12 cellular contexts compared by ENCODE assay signal in the genomic region with DNA sequence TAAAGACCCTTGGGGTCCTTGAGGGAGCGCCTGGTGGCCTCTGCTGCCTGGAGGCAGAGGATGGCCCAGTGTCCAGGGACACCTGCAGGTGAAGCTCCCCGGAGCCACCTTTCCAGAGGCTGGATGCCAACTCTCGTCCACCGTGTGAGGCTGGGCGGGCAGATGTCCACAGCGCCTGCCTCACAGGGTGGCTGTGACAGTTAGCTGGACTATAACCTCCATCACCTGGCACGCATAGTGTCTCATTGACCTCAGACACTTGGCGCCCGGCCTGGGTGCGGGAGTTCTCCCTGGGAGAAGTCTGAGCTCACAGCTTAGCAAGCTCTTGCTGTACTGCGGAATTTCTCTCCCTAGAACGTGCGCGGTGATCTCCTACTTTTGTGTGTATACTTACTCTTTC. TPM values are rescaled to one million over a fixed set of nuclear protein-coding genes. Genes with fewer than 3 reads are reported as not detected.
DNase-seq lines count a peak whose midpoint lies in the region; ATAC-seq and TF ChIP-seq lines count a peak whose summit lies in the region.
"Had no signal": no experiment of that assay in that cellular context is flagged by ENCODE, and none has a peak within 500 bp of the region (broad histone marks: within the 10 kb centered on the region; RNA-seq: fewer than 3 reads in every experiment).

No MANE protein-coding gene starts in this region.

- H3K9ac ChIP-seq in mucosa of stomach (ENCODE audit: low read length): peak overlapping the region; percentile 18

- H3K4me3 ChIP-seq in mucosa of stomach (ENCODE audit: low read length) (no peak overlapping the region), uterus (no peak overlapping the region)
- H3K4me3 ChIP-seq: SK-N-MC, suprapubic skin had no signal

- no peak for TF ChIP-seq CTCF in RWPE1 (conservative IDR thresholded peaks at IDR 0.05; ENCODE audit: low read depth)
- no peak for TF ChIP-seq CTCF in uterus (IDR thresholded peaks at IDR 0.05)

- H3K4me1 ChIP-seq in mucosa of stomach (ENCODE audit: control insufficient read depth, insufficient read depth, low read length): peaks cover 13% of the 10 kb centered on the region
- peaks cover 0 to 8% of the 10 kb centered on the region in 2 donors for H3K4me1 ChIP-seq in uterus

- intact Hi-C loops in uterus (cut with DNase I; ENCODE audit: low total_unique reads): no loop called here

- CTCF ChIA-PET in RWPE1 (lab: Yijun Ruan, JAX): no interaction called here

- DNase-seq in RWPE1 (ENCODE audit: low spot score) (no peak), fibroblast of peridontal ligament (ENCODE audit: extremely low read depth) (peak; percentile 26), uterus (peak; percentile 55 to 63), NCI-H774 (lab: John Stamatoyannopoulos, UW) (no peak)
- DNase-seq: COR-L47, NCI-H1694 treated with DMSO at 0.1 percent for 48 hours, NCI-H82 had no signal

- no peaks in the 10 kb centered on the region for H3K36me3 ChIP-seq in mucosa of stomach (ENCODE audit: control insufficient read depth, insufficient read depth, low read length)
- H3K36me3 ChIP-seq in uterus: no peaks in the 10 kb centered on the region
- H3K36me3 ChIP-seq: suprapubic skin had no signal

- H3K9me3 ChIP-seq in mucosa of stomach (ENCODE audit: control insufficient read depth, low read length): no peaks in the 10 kb centered on the region
- no peaks in the 10 kb centered on the region for H3K9me3 ChIP-seq in uterus
- H3K9me3 ChIP-seq: suprapubic skin had no signal

- H3K27ac ChIP-seq in RWPE1 (0 out of 2 replicates have a peak overlapping the region, but pooled peaks have one; percentile 6), uterus (peak overlapping the region in 1 of 2 donors; percentile 9)
- H3K27ac ChIP-seq: SK-N-MC, suprapubic skin had no signal

- H3K27me3 ChIP-seq in mucosa of stomach (ENCODE audit: control insufficient read depth, insufficient read depth, low read length): no peaks in the 10 kb centered on the region
- H3K27me3 ChIP-seq in uterus: no peaks in the 10 kb centered on the region
- H3K27me3 ChIP-seq: suprapubic skin had no signal

- TF ChIP-seq POLR2A in uterus (IDR thresholded peaks at IDR 0.05): no peak

- POLR2A ChIA-PET in RWPE1 (lab: Yijun Ruan, JAX; ENCODE audit: low non-redundant PET): no interaction called here

- no peak for ATAC-seq in GM19324 (IDR thresholded peaks at IDR 0.05; ENCODE audit: low FRiP score, unreplicated experiment)
- no peak for ATAC-seq in HG03135 (IDR thresholded peaks at IDR 0.05; ENCODE audit: unreplicated experiment)

RNA-seq across cellular contexts. Expression of a gene that starts 9.8 kb away (rescaled TPM):
- 10 to 100 TPM in 3 of 4 donors, 1 to 10 TPM in 1; 2.0 to 28.1 (median 20.5) TPM for total RNA-seq in uterus

RNA-seq across cellular contexts. Expression of a gene that starts 45.8 kb away (rescaled TPM):
- 1 to 10 TPM in 1 of 4 donors, under 1 TPM in 1, not detected in 2; 0.90 to 1.2 TPM for total RNA-seq in uterus

Comparison
In these comparisons a context has a peak if more than half of its experiments do, and no peak if none do; other contexts are left out.
1. DNase-seq: peak in fibroblast of peridontal ligament (single experiment) and uterus (2 of 2); none in RWPE1 (single experiment) and NCI-H774 (single experiment).